Comparison of ENCODE assay signal across 10 cellular contexts in the genomic region with DNA sequence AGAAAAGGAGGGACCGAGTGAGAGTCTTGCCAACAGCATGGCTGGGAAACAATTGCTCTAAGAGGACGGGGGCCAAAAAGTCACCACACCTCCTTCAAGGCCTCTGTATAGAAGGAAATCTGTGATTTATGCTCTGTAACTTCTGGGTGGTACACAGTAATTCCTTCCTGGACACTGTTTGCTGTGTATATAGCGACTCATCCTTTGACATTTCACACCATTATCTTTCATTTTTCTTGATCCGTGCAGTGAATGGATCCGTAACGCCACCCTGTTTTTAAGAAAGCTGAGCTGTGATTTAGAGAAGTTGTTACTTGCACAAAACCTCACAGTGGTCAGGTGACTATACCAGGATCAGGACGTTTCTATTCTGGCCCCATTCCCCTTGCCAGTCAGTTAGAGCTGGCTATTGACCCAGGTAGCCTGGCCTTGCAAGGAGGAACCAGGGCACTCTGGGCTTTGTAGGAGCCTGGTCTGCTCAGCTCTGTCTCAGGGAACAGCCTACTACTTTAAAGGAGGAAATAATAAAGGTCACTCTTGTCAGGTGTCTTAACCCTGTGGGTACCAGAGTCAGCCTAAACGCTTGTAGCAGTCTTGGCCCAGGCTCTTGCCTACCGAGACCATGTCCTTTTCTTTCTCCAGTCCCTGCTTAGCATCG.
DNase-seq lines count a peak whose midpoint lies in the region; ATAC-seq and TF ChIP-seq lines count a peak whose summit lies in the region.
"Had no signal": no experiment of that assay in that cellular context is flagged by ENCODE, and none has a peak within 500 bp of the region (broad histone marks: within the 10 kb centered on the region; RNA-seq: fewer than 3 reads in every experiment).

No MANE protein-coding gene starts in this region.

- no peak for ATAC-seq in WTC11

- POLR2A ChIA-PET in WTC11 (lab: Charles Lee), result no interaction called here

- H3K27ac ChIP-seq in hepatocyte, result peak overlapping the region; percentile 93

- no peak overlapping the region for H2AFZ ChIP-seq in hepatocyte

- H3K4me3 ChIP-seq in hepatocyte, result no peak overlapping the region

- no peaks in the 10 kb centered on the region for H3K27me3 Mint-ChIP-seq in WTC11 (ENCODE audit: low read depth)

- H3K4me2 ChIP-seq in hepatocyte, result peak overlapping the region; percentile 32

- H3K4me1 ChIP-seq in hepatocyte (ENCODE audit: insufficient read depth), result peaks cover 56% of the 10 kb centered on the region

- no peaks in the 10 kb centered on the region for H3K9me3 ChIP-seq in hepatocyte (ENCODE audit: low read depth)

- no peaks in the 10 kb centered on the region for H3K27me3 ChIP-seq in hepatocyte

- DNase-seq in EH (ENCODE audit: low read depth), result peak; percentile 54
- no peak for DNase-seq in WTC11 (ENCODE audit: low spot score)
- DNase-seq in hepatocyte (ENCODE audit: low spot score), result no peak
- DNase-seq in renal cortical epithelial cell (ENCODE audit: low read depth), result peak; percentile 78
- DNase-seq in nucleus accumbens (lab: John Stamatoyannopoulos, UW), result no peak
- DNase-seq in activated gamma-delta T cell (lab: John Stamatoyannopoulos, UW), result no peak
- no peak for DNase-seq in NCI-H82 treated with DMSO at 0.1 percent for 48 hours (lab: John Stamatoyannopoulos, UW; ENCODE audit: unreplicated experiment)
- DNase-seq in GDM1 (lab: John Stamatoyannopoulos, UW), result no peak
- DNase-seq: activated CD8-positive, alpha-beta memory T cell treated with anti-CD3 and anti-CD28 coated beads, Interleukin-2, amount 50 U/mL, for 48 hours; CD8-positive, alpha-beta memory T cell had no signal

- H3K9me2 ChIP-seq in hepatocyte (replicated peaks; ENCODE audit: insufficient read depth), result no peaks in the 10 kb centered on the region

- H3K4me3 Mint-ChIP-seq in WTC11, result no peak overlapping the region

- peaks cover 55% of the 10 kb centered on the region for H3K4me1 Mint-ChIP-seq in WTC11
- H3K4me1 Mint-ChIP-seq: CD8-positive, alpha-beta memory T cell had no signal

- TF ChIP-seq CTCF in WTC11 (IDR thresholded peaks at IDR 0.05) (no peak), hepatocyte (IDR thresholded peaks at IDR 0.05; ENCODE audit: poor library complexity) (no peak)

- H3K9me3 Mint-ChIP-seq in WTC11, result no peaks in the 10 kb centered on the region
- H3K9me3 Mint-ChIP-seq: CD8-positive, alpha-beta memory T cell had no signal

- no peaks in the 10 kb centered on the region for H3K79me2 ChIP-seq in hepatocyte

- H3K27ac Mint-ChIP-seq in WTC11, result peak overlapping the region; percentile 31; the same call in 1 of the 2 replicates
- H3K27ac Mint-ChIP-seq: CD8-positive, alpha-beta memory T cell had no signal

- 71% methylated on average over 10 of the region's 10 CpGs for WGBS in hepatocyte (ENCODE audit: low lambda C conversion rate, missing lambda C conversion rate)

- H3K36me3 Mint-ChIP-seq in WTC11, result no peaks in the 10 kb centered on the region
- H3K36me3 Mint-ChIP-seq: CD8-positive, alpha-beta memory T cell had no signal

- H3K36me3 ChIP-seq in hepatocyte (replicated peaks; ENCODE audit: insufficient read depth, low read depth), result no peaks in the 10 kb centered on the region

- H4K20me1 ChIP-seq in hepatocyte (ENCODE audit: insufficient read depth, poor library complexity, severe bottlenecking), result no peaks in the 10 kb centered on the region

- CTCF ChIA-PET in WTC11 (lab: Charles Lee), result interaction anchor here (0.8 to 5.5 kb wide), 15 partner anchors 16 to 359 kb away, joined by 3 to 81 read pairs (median 8); partner anchors contain the start of gene CGNL1

TF ChIP-seq in WTC11, 78 proteins besides CTCF, POLR2A, EP300 and RAD21 (continues in another document):
- TF ChIP-seq GABPB1 (CRISPR knock-in tag; IDR thresholded peaks at IDR 0.05) (no peak), SP1 (CRISPR knock-in tag; conservative IDR thresholded peaks at IDR 0.05) (no peak), ZNF671 (CRISPR knock-in tag; IDR thresholded peaks at IDR 0.05) (no peak), ZMAT4 (CRISPR knock-in tag; IDR thresholded peaks at IDR 0.05) (no peak), ZNF138 (CRISPR knock-in tag; conservative IDR thresholded peaks at IDR 0.05) (no peak), HMGA2 (CRISPR knock-in tag; IDR thresholded peaks at IDR 0.05) (no peak), ZBTB21 (CRISPR knock-in tag; IDR thresholded peaks at IDR 0.05; ENCODE audit: borderline replicate concordance) (no peak), ZNF263 (CRISPR knock-in tag; IDR thresholded peaks at IDR 0.05; ENCODE audit: low read depth) (no peak), NFATC4 (CRISPR knock-in tag; IDR thresholded peaks at IDR 0.05) (no peak), ELF4 (CRISPR knock-in tag; IDR thresholded peaks at IDR 0.05; ENCODE audit: low read depth) (no peak), ZNF281 (CRISPR knock-in tag; IDR thresholded peaks at IDR 0.05) (no peak), USF1 (CRISPR knock-in tag; IDR thresholded peaks at IDR 0.05) (no peak), NR3C1 (CRISPR knock-in tag; conservative IDR thresholded peaks at IDR 0.05; ENCODE audit: low read depth) (no peak)
- TF ChIP-seq, protein P1, sequence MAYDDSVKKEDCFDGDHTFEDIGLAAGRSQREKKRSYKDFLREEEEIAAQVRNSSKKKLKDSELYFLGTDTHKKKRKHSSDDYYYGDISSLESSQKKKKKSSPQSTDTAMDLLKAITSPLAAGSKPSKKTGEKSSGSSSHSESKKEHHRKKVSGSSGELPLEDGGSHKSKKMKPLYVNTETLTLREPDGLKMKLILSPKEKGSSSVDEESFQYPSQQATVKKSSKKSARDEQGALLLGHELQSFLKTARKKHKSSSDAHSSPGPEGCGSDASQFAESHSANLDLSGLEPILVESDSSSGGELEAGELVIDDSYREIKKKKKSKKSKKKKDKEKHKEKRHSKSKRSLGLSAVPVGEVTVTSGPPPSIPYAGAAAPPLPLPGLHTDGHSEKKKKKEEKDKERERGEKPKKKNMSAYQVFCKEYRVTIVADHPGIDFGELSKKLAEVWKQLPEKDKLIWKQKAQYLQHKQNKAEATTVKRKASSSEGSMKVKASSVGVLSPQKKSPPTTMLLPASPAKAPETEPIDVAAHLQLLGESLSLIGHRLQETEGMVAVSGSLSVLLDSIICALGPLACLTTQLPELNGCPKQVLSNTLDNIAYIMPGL (CRISPR knock-in tag; IDR thresholded peaks at IDR 0.05), result no peak
- TF ChIP-seq, protein P2, sequence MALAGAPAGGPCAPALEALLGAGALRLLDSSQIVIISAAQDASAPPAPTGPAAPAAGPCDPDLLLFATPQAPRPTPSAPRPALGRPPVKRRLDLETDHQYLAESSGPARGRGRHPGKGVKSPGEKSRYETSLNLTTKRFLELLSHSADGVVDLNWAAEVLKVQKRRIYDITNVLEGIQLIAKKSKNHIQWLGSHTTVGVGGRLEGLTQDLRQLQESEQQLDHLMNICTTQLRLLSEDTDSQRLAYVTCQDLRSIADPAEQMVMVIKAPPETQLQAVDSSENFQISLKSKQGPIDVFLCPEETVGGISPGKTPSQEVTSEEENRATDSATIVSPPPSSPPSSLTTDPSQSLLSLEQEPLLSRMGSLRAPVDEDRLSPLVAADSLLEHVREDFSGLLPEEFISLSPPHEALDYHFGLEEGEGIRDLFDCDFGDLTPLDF (CRISPR knock-in tag; IDR thresholded peaks at IDR 0.05), result no peak
- TF ChIP-seq, protein P3, sequence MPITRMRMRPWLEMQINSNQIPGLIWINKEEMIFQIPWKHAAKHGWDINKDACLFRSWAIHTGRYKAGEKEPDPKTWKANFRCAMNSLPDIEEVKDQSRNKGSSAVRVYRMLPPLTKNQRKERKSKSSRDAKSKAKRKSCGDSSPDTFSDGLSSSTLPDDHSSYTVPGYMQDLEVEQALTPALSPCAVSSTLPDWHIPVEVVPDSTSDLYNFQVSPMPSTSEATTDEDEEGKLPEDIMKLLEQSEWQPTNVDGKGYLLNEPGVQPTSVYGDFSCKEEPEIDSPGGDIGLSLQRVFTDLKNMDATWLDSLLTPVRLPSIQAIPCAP (CRISPR knock-in tag; IDR thresholded peaks at IDR 0.05), result no peak

Comparison
In these comparisons a context has a peak if more than half of its experiments do, and no peak if none do; other contexts are left out.
1. DNase-seq: peak in EH (single experiment) and renal cortical epithelial cell (single experiment); none in WTC11 (single experiment), hepatocyte (single experiment), nucleus accumbens (0 of 56), activated gamma-delta T cell (single experiment), NCI-H82 treated with DMSO at 0.1 percent for 48 hours (single experiment) and GDM1 (single experiment).